9 cellular contexts compared by ENCODE assay signal in genomic region chr1:209672705-209673630, GRCh38.
DNase-seq lines count a peak whose midpoint lies in the region; ATAC-seq and TF ChIP-seq lines count a peak whose summit lies in the region.
"Had no signal": no experiment of that assay in that cellular context is flagged by ENCODE, and none has a peak within 500 bp of the region (broad histone marks: within the 10 kb centered on the region; RNA-seq: fewer than 3 reads in every experiment).

No MANE protein-coding gene starts in this region.

- peak; percentile 89 for ATAC-seq in HG02623 (IDR thresholded peaks at IDR 0.05; ENCODE audit: unreplicated experiment)

- DNase-seq in activated CD4-positive, alpha-beta T cell treated with anti-CD3 and anti-CD28 coated beads for 48 hours: peak; percentile 55
- no peak for DNase-seq in activated CD4-positive, alpha-beta T cell treated with anti-CD3 and anti-CD28 coated beads, Interleukin-2, amount 50 U/mL, for 1 hour
- DNase-seq in iris pigment epithelial cell (ENCODE audit: low read depth) (peak; percentile 38), NCI-H2107 (lab: John Stamatoyannopoulos, UW) (no peak), medulla oblongata (ENCODE audit: extremely low spot score) (no peak), AG08396 (ENCODE audit: low spot score) (no peak)

- H2AFZ ChIP-seq in OCI-LY3 (ENCODE audit: low read depth, low read length): no peak overlapping the region

- H3K36me3 ChIP-seq in OCI-LY3 (replicated peaks; ENCODE audit: low read depth, low read length): peaks cover 4% of the 10 kb centered on the region

- peak overlapping the region; percentile 36 for H3K4me3 ChIP-seq in OCI-LY3 (ENCODE audit: low read length)
- H3K4me3 ChIP-seq: lung had no signal

- H3K4me2 ChIP-seq in OCI-LY3 (ENCODE audit: low read length): peak overlapping the region; percentile 66

- H4K20me1 ChIP-seq in OCI-LY3 (ENCODE audit: insufficient read depth, low read length): no peaks in the 10 kb centered on the region

- no peaks in the 10 kb centered on the region for H3K79me2 ChIP-seq in OCI-LY3 (ENCODE audit: low read length)

- H3K9ac ChIP-seq in OCI-LY3 (ENCODE audit: low read length): peak overlapping the region; percentile 49

- H3K27ac ChIP-seq in OCI-LY3 (ENCODE audit: low read length): peak overlapping the region; percentile 76

- TF ChIP-seq CTCF in OCI-LY3 (IDR thresholded peaks at IDR 0.05; ENCODE audit: low read depth, low read length): no peak

- peaks cover 14% of the 10 kb centered on the region; the same call in 1 of the 2 replicates for H3K27me3 ChIP-seq in OCI-LY3 (ENCODE audit: low read depth, low read length)

- peaks cover 56% of the 10 kb centered on the region for H3K4me1 ChIP-seq in OCI-LY3 (ENCODE audit: low read length)

- H3K9me3 ChIP-seq in OCI-LY3 (ENCODE audit: insufficient read depth, low read length): 0 out of 2 replicates have a peak, but pooled peaks cover 4% of the 10 kb centered on the region

Comparison
In these comparisons a context has a peak if more than half of its experiments do, and no peak if none do; other contexts are left out.
1. DNase-seq: peak in activated CD4-positive, alpha-beta T cell treated with anti-CD3 and anti-CD28 coated beads for 48 hours (single experiment) and iris pigment epithelial cell (single experiment); none in activated CD4-positive, alpha-beta T cell treated with anti-CD3 and anti-CD28 coated beads, Interleukin-2, amount 50 U/mL, for 1 hour (single experiment), NCI-H2107 (single experiment), medulla oblongata (single experiment) and AG08396 (single experiment).